8 cellular contexts compared by ENCODE assay signal in genomic region chr13:26037302-26037701, GRCh38. TPM values are rescaled to one million over a fixed set of nuclear protein-coding genes. Genes with fewer than 3 reads are reported as not detected.
DNase-seq lines count a peak whose midpoint lies in the region; ATAC-seq and TF ChIP-seq lines count a peak whose summit lies in the region.

No MANE protein-coding gene starts in this region.

- H3K4me3 ChIP-seq in left ventricle myocardium inferior (no peak overlapping the region), SJCRH30 (no peak overlapping the region), stomach (no peak overlapping the region)

- H3K9me3 ChIP-seq in left ventricle myocardium inferior (replicated peaks) (no peaks in the 10 kb centered on the region), SJCRH30 (replicated peaks) (no peaks in the 10 kb centered on the region), stomach (no peaks in the 10 kb centered on the region)

- TF ChIP-seq POLR2A in stomach (IDR thresholded peaks at IDR 0.05), result no peak

- no peaks in the 10 kb centered on the region for H3K27me3 Mint-ChIP-seq in glutamatergic neuron (ENCODE audit: unreplicated experiment)
- H3K27me3 Mint-ChIP-seq in type B pancreatic cell, result no peaks in the 10 kb centered on the region

- H3K36me3 Mint-ChIP-seq in glutamatergic neuron (ENCODE audit: unreplicated experiment) (peaks cover 5% of the 10 kb centered on the region), type B pancreatic cell (no peaks in the 10 kb centered on the region)

- H3K4me1 Mint-ChIP-seq in glutamatergic neuron (ENCODE audit: low read depth, unreplicated experiment), result peaks cover 3% of the 10 kb centered on the region
- no peaks in the 10 kb centered on the region for H3K4me1 Mint-ChIP-seq in type B pancreatic cell (ENCODE audit: unreplicated experiment)

- peak overlapping the region; percentile 66 for H3K27ac Mint-ChIP-seq in glutamatergic neuron (ENCODE audit: unreplicated experiment)
- no peak overlapping the region for H3K27ac Mint-ChIP-seq in type B pancreatic cell

- H3K4me3 Mint-ChIP-seq in glutamatergic neuron (ENCODE audit: unreplicated experiment) (no peak overlapping the region), type B pancreatic cell (no peak overlapping the region)

- H3K27ac ChIP-seq in left ventricle myocardium inferior (replicated peaks), result no peak overlapping the region
- no peak overlapping the region for H3K27ac ChIP-seq in SJCRH30
- H3K27ac ChIP-seq in stomach, result no peak overlapping the region

- WGBS in stomach, 5 donors, result 51 to 67% (median 58%) methylated on average over 2 of the region's 2 CpGs

- peaks cover 46% of the 10 kb centered on the region for H3K27me3 ChIP-seq in left ventricle myocardium inferior (ENCODE audit: low read depth)
- no peaks in the 10 kb centered on the region for H3K27me3 ChIP-seq in SJCRH30
- H3K27me3 ChIP-seq in stomach, result no peaks in the 10 kb centered on the region

- H3K9me3 Mint-ChIP-seq in glutamatergic neuron (ENCODE audit: unreplicated experiment) (peaks cover 6% of the 10 kb centered on the region), type B pancreatic cell (no peaks in the 10 kb centered on the region)

- intact Hi-C loops in left ventricle myocardium inferior (cut with micrococcal nuclease), result no loop called here
- intact Hi-C loops in Right ventricle myocardium superior (cut with DNase I), result no loop called here
- intact Hi-C loops in stomach (cut with DNase I; ENCODE audit: low total_unique reads), result no loop called here

- H3K4me1 ChIP-seq in left ventricle myocardium inferior (peaks cover 3% of the 10 kb centered on the region), SJCRH30 (no peaks in the 10 kb centered on the region), stomach (no peaks in the 10 kb centered on the region)

- DNase-seq in left ventricle myocardium inferior, result no peak
- no peak for DNase-seq in Right ventricle myocardium superior
- DNase-seq in SJCRH30, result peak; percentile 57 to 80
- peak; percentile 72 for DNase-seq in glutamatergic neuron
- no peak for DNase-seq in type B pancreatic cell (ENCODE audit: extremely low spot score, unreplicated experiment)
- DNase-seq in NCI-H2029 treated with DMSO at 0.1 percent for 48 hours (lab: John Stamatoyannopoulos, UW), result no peak
- no peak for DNase-seq in amniotic stem cell (lab: John Stamatoyannopoulos, UW)
- no peak for DNase-seq in stomach

- H3K36me3 ChIP-seq in left ventricle myocardium inferior (no peaks in the 10 kb centered on the region), SJCRH30 (no peaks in the 10 kb centered on the region), stomach (no peaks in the 10 kb centered on the region)

- TF ChIP-seq EP300 in stomach (IDR thresholded peaks at IDR 0.05), result no peak

- ATAC-seq in Right ventricle myocardium superior (ENCODE audit: poor library complexity), result no peak

- peak; percentile 54 for TF ChIP-seq CTCF in left ventricle myocardium inferior (IDR thresholded peaks at IDR 0.05; ENCODE audit: borderline replicate concordance)
- TF ChIP-seq CTCF in glutamatergic neuron (IDR thresholded peaks at IDR 0.05; ENCODE audit: partially characterized antibody, unreplicated experiment), result peak; percentile 79
- peak; percentile 73 for TF ChIP-seq CTCF in type B pancreatic cell (conservative IDR thresholded peaks at IDR 0.05)
- peak in 1 of 7 experiments; percentile 19 for TF ChIP-seq CTCF in stomach (IDR thresholded peaks at IDR 0.05)

RNA-seq across cellular contexts. Expression of gene SHISA2, which starts 14.5 kb away (rescaled TPM):
- total RNA-seq in left ventricle myocardium inferior (0.22 TPM), Right ventricle myocardium superior (0.11 TPM), glutamatergic neuron (ENCODE audit: unreplicated experiment) (34.1 TPM), type B pancreatic cell (ENCODE audit: low replicate concordance) (10.0 and 25.7 TPM in 2 replicates), stomach (1 to 10 TPM in 1 of 5 donors, under 1 TPM in 1, not detected in 3; 0.43 to 6.8 TPM)
- total RNA-seq in SJCRH30 (2014; rRNA removed; shearing (Covaris generic)), result 43.1 and 48.7 TPM in 2 replicates
- polyA plus RNA-seq in stomach, result under 1 TPM; 0.44 to 0.63 (median 0.46) TPM

Comparison
In these comparisons a context has a peak if more than half of its experiments do, and no peak if none do; other contexts are left out.
1. DNase-seq: peak in SJCRH30 (2 of 2) and glutamatergic neuron (single experiment); none in left ventricle myocardium inferior (single experiment), Right ventricle myocardium superior (single experiment), type B pancreatic cell (single experiment), NCI-H2029 treated with DMSO at 0.1 percent for 48 hours (single experiment), amniotic stem cell (single experiment) and stomach (single experiment).